ENCODE assay signal across 26 cellular contexts in the genomic region with DNA sequence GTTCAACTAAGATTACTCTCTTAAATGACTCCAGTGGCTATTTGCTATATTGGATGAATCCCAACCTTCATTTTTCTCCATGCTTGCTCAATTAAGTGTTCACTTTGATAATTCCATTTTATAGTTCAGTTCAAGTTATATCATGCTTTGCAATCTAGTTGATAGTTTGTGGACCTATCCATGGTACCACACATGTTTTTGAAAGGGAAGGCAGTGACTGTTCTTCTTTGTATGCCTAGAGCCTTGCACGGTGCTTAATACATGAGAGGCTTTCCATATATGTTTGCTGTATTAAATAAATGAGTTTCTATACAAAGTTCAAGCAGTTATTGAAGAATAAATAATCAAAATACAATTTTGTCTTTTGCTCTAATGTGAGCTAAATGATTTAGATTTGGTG.
"Had no signal": no experiment of that assay in that cellular context is flagged by ENCODE, and none has a peak within 500 bp of the region (broad histone marks: within the 10 kb centered on the region; RNA-seq: fewer than 3 reads in every experiment).

No MANE protein-coding gene starts in this region.

- H3K4me1 ChIP-seq: stomach, suprapubic skin, testis, tibial artery, tibial nerve, transverse colon, upper lobe of left lung, upper lobe of right lung, uterus, vagina had no signal

- H3K9me3 ChIP-seq: suprapubic skin, testis, thyroid gland, tibial artery, transverse colon, upper lobe of right lung, uterus, vagina had no signal

- H3K36me3 ChIP-seq: stomach, suprapubic skin, thoracic aorta, thyroid gland, tibial artery, tibial nerve, transverse colon, upper lobe of left lung, upper lobe of right lung, uterus, vagina had no signal

- H3K27ac ChIP-seq: stomach, suprapubic skin, testis, thoracic aorta, thyroid gland, tibial artery, tibial nerve, transverse colon, upper lobe of left lung, upper lobe of right lung, uterus, vagina had no signal

- H3K27me3 ChIP-seq: stomach, suprapubic skin, testis, thyroid gland, tibial artery, tibial nerve, transverse colon, upper lobe of left lung, upper lobe of right lung, uterus, vagina had no signal

- ATAC-seq: stimulated activated effector memory CD8-positive, alpha-beta T cell treated with anti-CD3 and anti-CD28 coated beads, Interleukin-12 subunit alpha, Interleukin-12 subunit beta, amount 100 ng/mL, for 72 hours; stimulated activated memory B cell treated with anti-CD40 and anti-IgM and Interleukin-4, amounts not matched to agents 10 μg/mL and 1 μg/mL and 100 μg/mL, for 72 hours; stimulated activated naive B cell treated with anti-CD40 and anti-IgM and Interleukin-4, amounts not matched to agents 10 μg/mL and 1 μg/mL and 100 μg/mL, for 72 hours; stimulated activated naive CD8-positive, alpha-beta T cell treated with anti-CD3 and anti-CD28 coated beads, Interleukin-15, amount 100 ng/mL, for 72 hours; stimulated activated naive CD8-positive, alpha-beta T cell treated with anti-CD3 and anti-CD28 coated beads, Interleukin-15, Interleukin-2, amounts not matched to agents 100 U/mL and 50 U/mL, for 24 hours; upper lobe of right lung had no signal

- H3K4me3 ChIP-seq: stomach, suprapubic skin, testis, thoracic aorta, thyroid gland, tibial artery, tibial nerve, transverse colon, upper lobe of left lung, upper lobe of right lung, uterus, vagina had no signal

- DNase-seq: stimulated activated CD4-positive, alpha-beta T cell treated with anti-CD3 and anti-CD28 coated beads, Interleukin-2, amount 100 ng/mL, for 48 hours; stimulated activated CD4-positive, alpha-beta T cell treated with anti-CD3 and anti-CD28 coated beads, Interleukin-4, amount 100 ng/mL, for 1 hour; stimulated activated CD4-positive, alpha-beta T cell treated with anti-CD3 and anti-CD28 coated beads, Interleukin-4, amount 100 ng/mL, for 24 hours; stimulated activated CD4-positive, alpha-beta T cell treated with anti-CD3 and anti-CD28 coated beads, Interleukin-4, amount 100 ng/mL, for 4 hours; stimulated activated CD8-positive, alpha-beta memory T cell treated with anti-CD3 and anti-CD28 coated beads, Interleukin-4, amount 100 ng/mL, for 48 hours; stimulated activated naive B cell treated with anti-CD40 and anti-IgM and Interleukin-4, amounts not matched to agents 10 μg/mL and 1 μg/mL and 100 μg/mL, for 72 hours; stimulated activated naive CD4-positive, alpha-beta T cell; stimulated activated naive CD4-positive, alpha-beta T cell treated with Interleukin-2 at 50 U/mL for 16 hours; stimulated activated naive CD8-positive, alpha-beta T cell treated with anti-CD3 and anti-CD28 coated beads, Interleukin-15, amount 100 ng/mL, for 72 hours; stimulated activated naive CD8-positive, alpha-beta T cell treated with anti-CD3 and anti-CD28 coated beads, Interleukin-15, Interleukin-2, amounts not matched to agents 100 U/mL and 50 U/mL, for 24 hours; stomach; substantia nigra; testis; thyroid gland; tibial artery; transverse colon; trophoblast cell; upper lobe of left lung; upper lobe of right lung; uterus had no signal
